Comparison of ENCODE assay signal across 26 cellular contexts in genomic region chr2:96952016-96952750, GRCh38. TPM values are rescaled to one million over a fixed set of nuclear protein-coding genes. Genes with fewer than 3 reads are reported as not detected.
DNase-seq lines count a peak whose midpoint lies in the region; ATAC-seq and TF ChIP-seq lines count a peak whose summit lies in the region.
"Had no signal": no experiment of that assay in that cellular context is flagged by ENCODE, and none has a peak within 500 bp of the region (broad histone marks: within the 10 kb centered on the region; RNA-seq: fewer than 3 reads in every experiment).

No MANE protein-coding gene starts in this region.

- no peaks in the 10 kb centered on the region for H3K4me1 ChIP-seq in osteoblast (ENCODE audit: insufficient read depth, low read length)
- H3K4me1 ChIP-seq: parathyroid adenoma had no signal

- H3K27me3 Mint-ChIP-seq in HFFc6 (ENCODE audit: insufficient read depth): peaks cover 23% of the 10 kb centered on the region
- H3K27me3 Mint-ChIP-seq: activated naive CD8-positive, alpha-beta T cell; activated T-helper 17 cell treated with anti-CD3 and anti-CD28 coated beads, Interleukin-2, amount 50 U/mL, for 72 hours had no signal

- H3K4me3 Mint-ChIP-seq in HFFc6: peak overlapping the region; percentile 14; the same call in 1 of the 2 replicates
- H3K4me3 Mint-ChIP-seq: activated naive CD8-positive, alpha-beta T cell; activated T-helper 17 cell treated with anti-CD3 and anti-CD28 coated beads, Interleukin-2, amount 50 U/mL, for 72 hours; nephron progenitor cell; WTC11 had no signal

- ATAC-seq in GM18498 (IDR thresholded peaks at IDR 0.05; ENCODE audit: unreplicated experiment): no peak
- no peak for ATAC-seq in GM19023 (IDR thresholded peaks at IDR 0.05; ENCODE audit: unreplicated experiment)
- ATAC-seq in GM18873 (IDR thresholded peaks at IDR 0.05; ENCODE audit: low FRiP score, unreplicated experiment): no peak

- no peak for DNase-seq in HFFc6
- no peak for DNase-seq in caudate nucleus (lab: John Stamatoyannopoulos, UW)
- peak; percentile 64 for DNase-seq in osteoblast (ENCODE audit: insufficient read length, low spot score, missing footprints)
- no peak for DNase-seq in germinal center (ENCODE audit: low spot score)
- DNase-seq: immature natural killer cell; KBM-7; MM.1S; NCI-H1436 treated with DMSO at 0.1 percent for 48 hours; NCI-H2171; NCI-H510A treated with DMSO at 0.1 percent for 48 hours; nephron progenitor cell; PC-3; SHP77 treated with DMSO at 0.1 percent for 48 hours; stimulated activated CD4-positive, alpha-beta T cell treated with anti-CD3 and anti-CD28 coated beads, Interleukin-1b, Interleukin-23, amount 100 ng/mL, for 48 hours had no signal

- no peaks in the 10 kb centered on the region for H3K9me3 ChIP-seq in osteoblast (ENCODE audit: low read depth, low read length)

- H3K36me3 ChIP-seq in osteoblast (ENCODE audit: insufficient read depth, low read length): no peaks in the 10 kb centered on the region

- no peak overlapping the region for H3K27ac Mint-ChIP-seq in HFFc6
- H3K27ac Mint-ChIP-seq: activated naive CD8-positive, alpha-beta T cell; activated T-helper 17 cell treated with anti-CD3 and anti-CD28 coated beads, Interleukin-2, amount 50 U/mL, for 72 hours; immature natural killer cell; nephron progenitor cell; WTC11 had no signal

- H3K27ac ChIP-seq in caudate nucleus (ENCODE audit: low read depth, low read length) (peak overlapping the region; percentile 64), osteoblast (ENCODE audit: low read depth, low read length) (no peak overlapping the region), temporal lobe (ENCODE audit: low read depth, low read length) (peak overlapping the region; percentile 22)
- H3K27ac ChIP-seq: epithelial cell of prostate, parathyroid adenoma had no signal

- H3K4me3 ChIP-seq in osteoblast (ENCODE audit: insufficient read depth, low read length): no peak overlapping the region
- H3K4me3 ChIP-seq: skin epidermis had no signal

- H4K20me1 ChIP-seq in osteoblast (ENCODE audit: insufficient read depth, low read length): no peaks in the 10 kb centered on the region

- H3K4me1 Mint-ChIP-seq in HFFc6 (ENCODE audit: low read depth): peaks cover 10% of the 10 kb centered on the region

- no peaks in the 10 kb centered on the region for H3K36me3 Mint-ChIP-seq in HFFc6 (ENCODE audit: low read depth)
- H3K36me3 Mint-ChIP-seq: activated naive CD8-positive, alpha-beta T cell; CD14-positive monocyte; immature natural killer cell; WTC11 had no signal

- H3K4me2 ChIP-seq in osteoblast (ENCODE audit: insufficient read depth, low read length): no peak overlapping the region

- H3K27me3 ChIP-seq in osteoblast (ENCODE audit: insufficient read depth, low read length): peaks cover 13% of the 10 kb centered on the region

- H2AFZ ChIP-seq in osteoblast (ENCODE audit: low read length): no peak overlapping the region

- no peaks in the 10 kb centered on the region for H3K9me3 Mint-ChIP-seq in HFFc6
- H3K9me3 Mint-ChIP-seq: activated T-helper 17 cell treated with anti-CD3 and anti-CD28 coated beads, Interleukin-2, amount 50 U/mL, for 72 hours; immature natural killer cell; nephron progenitor cell; WTC11 had no signal

- no peaks in the 10 kb centered on the region for H3K79me2 ChIP-seq in osteoblast (ENCODE audit: insufficient read depth, low read length)
- H3K79me2 ChIP-seq: parathyroid adenoma had no signal

- TF ChIP-seq CTCF in HFFc6 (IDR thresholded peaks at IDR 0.05) (no peak), osteoblast (IDR thresholded peaks at IDR 0.05; ENCODE audit: extremely low read depth, low read depth, low read length) (no peak)

RNA-seq across cellular contexts. Expression of gene FAM178B, which starts 34.2 kb away (rescaled TPM):
- not detected for total RNA-seq in HFFc6 (2021; fragmentation: NEBNext Ultra II Directional; extraction: Animal tissue kit (Norgen Biotek cat#: 25700))
- under 0.01 TPM in 1 of 2 replicates, not detected in the other for total RNA-seq in osteoblast
- total RNA-seq in temporal lobe: not detected
- total RNA-seq: activated T-helper 17 cell treated with anti-CD3 and anti-CD28 coated beads, Interleukin-2, amount 50 U/mL, for 72 hours; fibroblast of villous mesenchyme; PC-3 had no signal
